Comparison of ENCODE assay signal across 15 cellular contexts in genomic region chr19:35042056-35042730, GRCh38. TPM values are rescaled to one million over a fixed set of nuclear protein-coding genes. Genes with fewer than 3 reads are reported as not detected.
DNase-seq lines count a peak whose midpoint lies in the region; ATAC-seq and TF ChIP-seq lines count a peak whose summit lies in the region.
"Had no signal": no experiment of that assay in that cellular context is flagged by ENCODE, and none has a peak within 500 bp of the region (broad histone marks: within the 10 kb centered on the region; RNA-seq: fewer than 3 reads in every experiment).

No MANE protein-coding gene starts in this region.

- no peaks in the 10 kb centered on the region for H3K36me3 Mint-ChIP-seq in MCF 10A (ENCODE audit: insufficient read depth, unreplicated experiment)

- H2BK120ac ChIP-seq in mesenchymal stem cell (ENCODE audit: low read depth, low read length) = peak overlapping the region; percentile 2

- ATAC-seq in HG03342 (IDR thresholded peaks at IDR 0.05; ENCODE audit: unreplicated experiment) (no peak), HG03378 (IDR thresholded peaks at IDR 0.05; ENCODE audit: unreplicated experiment) (no peak)

- TF ChIP-seq POLR2A in breast epithelium (IDR thresholded peaks at IDR 0.05) = no peak
- no peak for TF ChIP-seq POLR2A in thyroid gland (IDR thresholded peaks at IDR 0.05)

- no peak for TF ChIP-seq CTCF in breast epithelium (IDR thresholded peaks at IDR 0.05)
- TF ChIP-seq CTCF in MCF 10A (IDR thresholded peaks at IDR 0.05; ENCODE audit: unreplicated experiment) = no peak
- TF ChIP-seq CTCF in thyroid gland (IDR thresholded peaks at IDR 0.05) = no peak
- no peak for TF ChIP-seq CTCF in foreskin fibroblast (IDR thresholded peaks at IDR 0.05; ENCODE audit: low read depth, low read length)

- H3K9ac ChIP-seq in endocrine pancreas (ENCODE audit: control insufficient read depth, insufficient read depth, low read length) (peak overlapping the region; percentile 5), mesenchymal stem cell (ENCODE audit: low read length) (no peak overlapping the region)

- peak overlapping the region in 1 of 2 experiments; percentile 3 for H3K4ac ChIP-seq in mesenchymal stem cell (ENCODE audit: low read depth in 1 of 2, low read length in 2 of 2)

- intact Hi-C loops in breast epithelium (cut with DNase I; ENCODE audit: low total_unique reads) (no loop called here), MCF 10A (cut with micrococcal nuclease) (no loop called here), thyroid gland (cut with DNase I) (no loop called here)

- H3K9me3 Mint-ChIP-seq in MCF 10A (ENCODE audit: unreplicated experiment) = no peaks in the 10 kb centered on the region

- peak overlapping the region; percentile 69 for H4K8ac ChIP-seq in mesenchymal stem cell (ENCODE audit: low read length)

- WGBS in mesenchymal stem cell = 94% methylated on average over 14 of the region's 14 CpGs
- 81 to 82% methylated on average over 8 to 14 of the region's 14 CpGs for WGBS in thyroid gland, 2 donors

- H3K27me3 ChIP-seq in breast epithelium (no peaks in the 10 kb centered on the region), endocrine pancreas (ENCODE audit: control insufficient read depth, insufficient read depth, low read length) (no peaks in the 10 kb centered on the region), mesenchymal stem cell (ENCODE audit: control insufficient read depth in 1 of 2, insufficient read depth in 1 of 2, low read length in 2 of 2) (peaks cover 0 to 11% of the 10 kb centered on the region in 2 experiments), thyroid gland (no peaks in the 10 kb centered on the region)

- H3K18ac ChIP-seq in mesenchymal stem cell (ENCODE audit: low read depth in 1 of 2, low read length in 2 of 2) = peak overlapping the region in 1 of 2 experiments; percentile 58

- H3K4me1 ChIP-seq in breast epithelium = peaks cover 0 to 9% of the 10 kb centered on the region in 2 donors
- H3K4me1 ChIP-seq in endocrine pancreas (ENCODE audit: control insufficient read depth, insufficient read depth, low read length) = no peaks in the 10 kb centered on the region
- peaks cover 29% of the 10 kb centered on the region for H3K4me1 ChIP-seq in mesenchymal stem cell (ENCODE audit: control insufficient read depth, insufficient read depth, low read depth, low read length)
- peaks cover 23 to 47% of the 10 kb centered on the region in 2 donors for H3K4me1 ChIP-seq in thyroid gland

- no peak overlapping the region for H3K23ac ChIP-seq in mesenchymal stem cell (ENCODE audit: low read length in 2 of 2)

- H3K4me3 ChIP-seq in breast epithelium (peak overlapping the region in 2 of 3 donors; percentile 21 to 34), endocrine pancreas (ENCODE audit: control insufficient read depth, insufficient read depth, low read length) (no peak overlapping the region), mesenchymal stem cell (ENCODE audit: insufficient read depth in 1 of 2, low read depth in 1 of 2, low read length in 2 of 2) (no peak overlapping the region), thyroid gland (replicated peaks in 1 of 3) (peak overlapping the region in 1 of 3 donors; percentile 25), foreskin fibroblast (ENCODE audit: low read depth in 1 of 2, low read length in 2 of 2) (no peak overlapping the region)

- H4K91ac ChIP-seq in mesenchymal stem cell (ENCODE audit: low read length) = peak overlapping the region; percentile 67

- no peak overlapping the region for H3K4me3 Mint-ChIP-seq in MCF 10A (ENCODE audit: unreplicated experiment)

- DNase-seq in breast epithelium (ENCODE audit: low spot score in 2 of 2) (no peak), MCF 10A (ENCODE audit: unreplicated experiment) (no peak), mesenchymal stem cell (no peak), thyroid gland (no peak), foreskin fibroblast (no peak)
- DNase-seq: activated CD8-positive, alpha-beta memory T cell treated with anti-CD3 and anti-CD28 coated beads for 24 hours; activated naive CD4-positive, alpha-beta T cell; NCI-H187 treated with DMSO at 0.1 percent for 48 hours; NCI-H774; SHP77 had no signal

- no peaks in the 10 kb centered on the region for H3K27me3 Mint-ChIP-seq in MCF 10A (ENCODE audit: insufficient read depth, unreplicated experiment)

- POLR2A ChIA-PET in MCF 10A (lab: Yijun Ruan, JAX) = no interaction called here

- CTCF ChIA-PET in MCF 10A (lab: Yijun Ruan, JAX) = interaction anchor here (0.7 to 6.3 kb wide), 8 partner anchors 8 to 698 kb away, joined by 3 to 75 read pairs (median 4); no protein-coding TSS in a partner anchor

- no peak overlapping the region for H3K27ac Mint-ChIP-seq in MCF 10A (ENCODE audit: low read depth, unreplicated experiment)

- no peaks in the 10 kb centered on the region for H3K79me1 ChIP-seq in mesenchymal stem cell (replicated peaks; ENCODE audit: low read length, poor library complexity, severe bottlenecking)

- H3K36me3 ChIP-seq in breast epithelium (no peaks in the 10 kb centered on the region), endocrine pancreas (ENCODE audit: control insufficient read depth, insufficient read depth, low read length) (no peaks in the 10 kb centered on the region), mesenchymal stem cell (ENCODE audit: control insufficient read depth in 1 of 2, insufficient read depth in 2 of 2, low read depth in 1 of 2, low read length in 2 of 2) (no peaks in the 10 kb centered on the region), thyroid gland (no peaks in the 10 kb centered on the region)

- H2BK5ac ChIP-seq in mesenchymal stem cell (ENCODE audit: low read depth, low read length, poor library complexity, severe bottlenecking) = no peak overlapping the region

- H3K4me2 ChIP-seq in mesenchymal stem cell (ENCODE audit: low read length, poor library complexity, severe bottlenecking) = no peak overlapping the region

- no peaks in the 10 kb centered on the region for H3K4me1 Mint-ChIP-seq in MCF 10A (ENCODE audit: insufficient read depth, unreplicated experiment)

- peak overlapping the region; percentile 77 for H2BK15ac ChIP-seq in mesenchymal stem cell (ENCODE audit: low read depth, poor library complexity, severe bottlenecking)

- H3K27ac ChIP-seq in breast epithelium = peak overlapping the region; percentile 78 to 81
- no peak overlapping the region for H3K27ac ChIP-seq in mesenchymal stem cell (ENCODE audit: low read length, poor library complexity, severe bottlenecking)
- H3K27ac ChIP-seq in thyroid gland = peak overlapping the region; percentile 61 to 78 (median 75)

- no peak overlapping the region for H2AFZ ChIP-seq in mesenchymal stem cell (ENCODE audit: low read depth, low read length)

- peak overlapping the region; percentile 52 to 73 for H2BK12ac ChIP-seq in mesenchymal stem cell (ENCODE audit: low read length in 2 of 2)

- H2AK5ac ChIP-seq in mesenchymal stem cell (ENCODE audit: low read length, severe bottlenecking) = no peak overlapping the region

- H3K9me3 ChIP-seq in breast epithelium (no peaks in the 10 kb centered on the region), endocrine pancreas (ENCODE audit: control insufficient read depth, low read length) (no peaks in the 10 kb centered on the region), mesenchymal stem cell (ENCODE audit: control insufficient read depth, low read length) (no peaks in the 10 kb centered on the region), thyroid gland (no peaks in the 10 kb centered on the region)

- no peak overlapping the region for H3K14ac ChIP-seq in mesenchymal stem cell (ENCODE audit: low read length in 2 of 2)

- no TSS peak for BruUV-seq in MCF 10A (replicated peaks; lab: Mats Ljungman, UMichigan)

RNA-seq across cellular contexts. Expression of gene HPN, which starts 0.7 kb away (rescaled TPM):
- total RNA-seq in breast epithelium (10 to 100 TPM in 1 of 3 donors, 1 to 10 TPM in 2; 1.8 to 18.0 (median 8.5) TPM), MCF 10A (2022) (not detected in 2 replicates), thyroid gland (10 to 100 TPM; 16.3 to 19.3 (median 17.9) TPM)
- polyA plus RNA-seq in mesenchymal stem cell (2013, experiment 1 of 2) = 0.21 TPM
- polyA plus RNA-seq in mesenchymal stem cell (2013, experiment 2 of 2) = 0.15 TPM
- total RNA-seq: A673, myocyte had no signal

RNA-seq across cellular contexts. Expression of gene SCN1B, which starts 11.9 kb away (rescaled TPM):
- total RNA-seq in breast epithelium = 10 to 100 TPM in 1 of 3 donors, 1 to 10 TPM in 2; 5.1 to 14.6 (median 8.5) TPM
- 0.19 and 0.27 TPM in 2 replicates for total RNA-seq in MCF 10A (2022)
- 4.9 TPM for polyA plus RNA-seq in mesenchymal stem cell (2013, experiment 1 of 2)
- polyA plus RNA-seq in mesenchymal stem cell (2013, experiment 2 of 2) = 5.4 TPM
- total RNA-seq in thyroid gland = 10 to 100 TPM in 2 of 4 donors, 1 to 10 TPM in 2; 5.7 to 19.6 (median 10.1) TPM

RNA-seq across cellular contexts. Expression of gene GRAMD1A, which starts 42.1 kb away (rescaled TPM):
- total RNA-seq in breast epithelium = 10 to 100 TPM; 30.6 to 56.0 (median 38.6) TPM
- 46.7 and 48.1 TPM in 2 replicates for total RNA-seq in MCF 10A (2022)
- polyA plus RNA-seq in mesenchymal stem cell (2013, experiment 1 of 2) = 54.4 TPM
- 53.5 TPM for polyA plus RNA-seq in mesenchymal stem cell (2013, experiment 2 of 2)
- total RNA-seq in thyroid gland = 10 to 100 TPM; 33.4 to 57.5 (median 47.0) TPM

Comparison
In these comparisons a context has a peak if more than half of its experiments do, and no peak if none do; other contexts are left out.
1. H3K4me3 ChIP-seq: peak in breast epithelium (2 of 3); none in endocrine pancreas (single experiment), mesenchymal stem cell (0 of 2) and foreskin fibroblast (0 of 2).